In genomic region chr1:29230553-29231378, GRCh38 we compare ENCODE assay signal across 8 cellular contexts. TPM values are rescaled to one million over a fixed set of nuclear protein-coding genes. Genes with fewer than 3 reads are reported as not detected.
DNase-seq lines count a peak whose midpoint lies in the region; ATAC-seq and TF ChIP-seq lines count a peak whose summit lies in the region.

Gene MECR, minus strand, starts transcription at chr1:29230934. Its CDS starts 28 bp downstream, at chr1:29230906.

- DNase-seq in AG10803 (ENCODE audit: low read depth) (peak; percentile 90), NCI-H345 treated with DMSO at 0.1 percent for 48 hours (lab: John Stamatoyannopoulos, UW; ENCODE audit: unreplicated experiment) (peak; percentile 84), cerebellum (ENCODE audit: low spot score) (peak; percentile 95), kidney epithelial cell (ENCODE audit: low read depth) (peak; percentile 45)
- DNase-seq in activated CD4-positive, alpha-beta T cell treated with anti-CD3 and anti-CD28 coated beads for 1 hour: peak; percentile 93
- peak; percentile 89 to 92 for DNase-seq in stimulated activated CD4-positive, alpha-beta T cell treated with anti-CD3 and anti-CD28 coated beads, Interleukin-15, amount 100 ng/mL, for 48 hours (ENCODE audit: low read depth in 2 of 2)

- H3K4me3 ChIP-seq in AG10803 (ENCODE audit: low read length) (peak within 1 kb of the TSS; percentile 76), kidney epithelial cell (ENCODE audit: low read depth, low read length) (peak within 1 kb of the TSS; percentile 58)

- TF ChIP-seq CTCF in AG10803 (conservative IDR thresholded peaks at IDR 0.05; ENCODE audit: low read length) (peak; percentile 37), kidney epithelial cell (IDR thresholded peaks at IDR 0.05; ENCODE audit: insufficient read depth, low read length, poor library complexity, severe bottlenecking) (peak; percentile 29)

- H3K27me3 ChIP-seq in kidney epithelial cell (ENCODE audit: control insufficient read depth, insufficient read depth, low read length): no peaks in the 10 kb centered on the region

- H3K36me3 ChIP-seq in kidney epithelial cell (ENCODE audit: control insufficient read depth, insufficient read depth, low read length): no peaks in the 10 kb centered on the region

- ATAC-seq in GM18909 (IDR thresholded peaks at IDR 0.05; ENCODE audit: poor library complexity, unreplicated experiment) (peak; percentile 90), HG03196 (IDR thresholded peaks at IDR 0.05; ENCODE audit: unreplicated experiment) (peak; percentile 91)

RNA-seq across cellular contexts. Expression of gene MECR, which starts in this region (rescaled TPM):
- total RNA-seq in cerebellum: 18.9 TPM
- total RNA-seq in kidney epithelial cell: 23.6 and 30.5 TPM in 2 replicates

Comparison
In these comparisons a context has a peak if more than half of its experiments do, and no peak if none do; other contexts are left out.
1. Peak in every context shown above with its lines: DNase-seq, ATAC-seq and H3K4me3 ChIP-seq.
2. DNase-seq: peak in every context shown above with its lines; median percentile 95 in cerebellum; 93 in activated CD4-positive, alpha-beta T cell treated with anti-CD3 and anti-CD28 coated beads for 1 hour; 90 in stimulated activated CD4-positive, alpha-beta T cell treated with anti-CD3 and anti-CD28 coated beads, Interleukin-15, amount 100 ng/mL, for 48 hours; 90 in AG10803; 84 in NCI-H345 treated with DMSO at 0.1 percent for 48 hours; 45 in kidney epithelial cell.